Comparison of ENCODE assay signal across 24 cellular contexts in genomic region chr5:109910874-109911273, GRCh38.
A peak's percentile ranks its signal among the peaks of the same experiment; 100 is the strongest.
DNase-seq lines count a peak whose midpoint lies in the region; ATAC-seq and TF ChIP-seq lines count a peak whose summit lies in the region.
"Had no signal": no experiment of that assay in that cellular context is flagged by ENCODE, and none has a peak within 500 bp of the region (broad histone marks: within the 10 kb centered on the region; RNA-seq: fewer than 3 reads in every experiment).

No MANE protein-coding gene starts in this region.

- peak overlapping the region; percentile 73; the same call in 1 of the 2 replicates for H2AFZ ChIP-seq in GM23338
- H2AFZ ChIP-seq in neural progenitor cell (replicated peaks): peak overlapping the region; percentile 86

- H3K9me3 Mint-ChIP-seq in GM23338 (no peaks in the 10 kb centered on the region), neural progenitor cell (no peaks in the 10 kb centered on the region), type B pancreatic cell (no peaks in the 10 kb centered on the region)
- H3K9me3 Mint-ChIP-seq: CD4-positive, alpha-beta memory T cell; H9 had no signal

- H3K27ac Mint-ChIP-seq in GM23338: no peak overlapping the region
- H3K27ac Mint-ChIP-seq in neural progenitor cell: no peak overlapping the region
- no peak overlapping the region for H3K27ac Mint-ChIP-seq in type B pancreatic cell
- H3K27ac Mint-ChIP-seq: CD4-positive, alpha-beta memory T cell; H9; T-helper 1 cell treated with Interleukin-12 subunit alpha and Interleukin-12 subunit beta and Interleukin-4 antibody, amounts not matched to agents 30 μg/mL and 1 μg/mL, for 36 hours had no signal

- H3K27me3 ChIP-seq in GM23338 (ENCODE audit: insufficient read depth): no peaks in the 10 kb centered on the region
- H3K27me3 ChIP-seq in neural progenitor cell: no peaks in the 10 kb centered on the region
- H3K27me3 ChIP-seq: colonic mucosa, uterus had no signal

- H3F3A ChIP-seq in GM23338 (replicated peaks; ENCODE audit: low read depth) (no peaks in the 10 kb centered on the region), neural progenitor cell (ENCODE audit: low read depth) (no peaks in the 10 kb centered on the region)

- no peak for TF ChIP-seq POLR2A in GM18505 (IDR thresholded peaks at IDR 0.05; ENCODE audit: borderline replicate concordance, extremely low read depth, insufficient read depth, insufficient read length)

- no peak overlapping the region for H3K9ac ChIP-seq in neural progenitor cell
- H3K9ac ChIP-seq: SK-N-SH had no signal

- H3K9me2 ChIP-seq in GM23338 (ENCODE audit: insufficient read depth): peaks cover 8% of the 10 kb centered on the region; the same call in 1 of the 2 replicates
- H3K9me2 ChIP-seq: SK-N-SH had no signal

- H3K79me2 ChIP-seq in GM23338 (replicated peaks; ENCODE audit: insufficient read depth) (no peaks in the 10 kb centered on the region), neural progenitor cell (ENCODE audit: low read depth) (no peaks in the 10 kb centered on the region)

- no peaks in the 10 kb centered on the region for H3K9me3 ChIP-seq in neural progenitor cell (ENCODE audit: low read depth)
- H3K9me3 ChIP-seq: colonic mucosa, SK-N-SH, uterus had no signal

- peaks cover 1% of the 10 kb centered on the region for H3K27me3 Mint-ChIP-seq in GM23338 (ENCODE audit: insufficient read depth, low read depth, poor library complexity)
- peaks cover 5% of the 10 kb centered on the region for H3K27me3 Mint-ChIP-seq in neural progenitor cell (ENCODE audit: insufficient read depth, low read depth)
- H3K27me3 Mint-ChIP-seq in type B pancreatic cell: peaks cover 3% of the 10 kb centered on the region

- ATAC-seq in GM18858 (IDR thresholded peaks at IDR 0.05; ENCODE audit: unreplicated experiment): peak; percentile 47
- ATAC-seq in GM23338: peak; percentile 67
- ATAC-seq in GM18505 (IDR thresholded peaks at IDR 0.05; ENCODE audit: unreplicated experiment): no peak
- ATAC-seq: stimulated activated naive CD8-positive, alpha-beta T cell treated with anti-CD3 and anti-CD28 coated beads, Interleukin-15, Interleukin-2, amounts not matched to agents 100 U/mL and 50 U/mL, for 24 hours had no signal

- no peak overlapping the region for H3K27ac ChIP-seq in GM23338 (ENCODE audit: low read depth)
- no peak overlapping the region for H3K27ac ChIP-seq in neural progenitor cell
- H3K27ac ChIP-seq: colonic mucosa, uterus had no signal

- H3K4me2 ChIP-seq in GM23338 (no peak overlapping the region), neural progenitor cell (no peak overlapping the region)
- H3K4me2 ChIP-seq: SK-N-SH, smooth muscle cell had no signal

- TF ChIP-seq CTCF in GM23338 (conservative IDR thresholded peaks at IDR 0.05; ENCODE audit: low read depth in 2 of 2) (no peak), neural progenitor cell (IDR thresholded peaks at IDR 0.05) (no peak), type B pancreatic cell (conservative IDR thresholded peaks at IDR 0.05) (no peak)

- H3K4me1 Mint-ChIP-seq in GM23338 (no peaks in the 10 kb centered on the region), neural progenitor cell (peaks cover 17% of the 10 kb centered on the region), type B pancreatic cell (ENCODE audit: unreplicated experiment) (peaks cover 17% of the 10 kb centered on the region)
- H3K4me1 Mint-ChIP-seq: H9 had no signal

- no peaks in the 10 kb centered on the region for H3K36me3 ChIP-seq in GM23338 (ENCODE audit: insufficient read depth)
- H3K36me3 ChIP-seq in neural progenitor cell: no peaks in the 10 kb centered on the region
- H3K36me3 ChIP-seq: colonic mucosa, uterus had no signal

- H3K4me1 ChIP-seq in GM23338 (ENCODE audit: insufficient read depth) (no peaks in the 10 kb centered on the region), neural progenitor cell (peaks cover 5% of the 10 kb centered on the region)
- H3K4me1 ChIP-seq: colonic mucosa, uterus had no signal

- no peaks in the 10 kb centered on the region for H3K36me3 Mint-ChIP-seq in GM23338 (ENCODE audit: low read depth)
- no peaks in the 10 kb centered on the region for H3K36me3 Mint-ChIP-seq in neural progenitor cell
- no peaks in the 10 kb centered on the region for H3K36me3 Mint-ChIP-seq in type B pancreatic cell
- H3K36me3 Mint-ChIP-seq: CD4-positive, alpha-beta memory T cell had no signal

- peak; percentile 17 for DNase-seq in GM23338 (ENCODE audit: low spot score)
- peak; percentile 88 for DNase-seq in RPMI8226
- no peak for DNase-seq in neural progenitor cell (ENCODE audit: low spot score)
- DNase-seq in germinal center (ENCODE audit: low spot score): no peak
- DNase-seq in type B pancreatic cell (ENCODE audit: extremely low spot score, unreplicated experiment): no peak
- no peak for DNase-seq in GF-D8 (lab: John Stamatoyannopoulos, UW)
- DNase-seq: activated CD4-positive, alpha-beta T cell treated with anti-CD3 and anti-CD28 coated beads, Interleukin-2, amount 50 U/mL, for 48 hours; activated CD8-positive, alpha-beta memory T cell treated with anti-CD3 and anti-CD28 coated beads, Interleukin-2, amount 50 U/mL, for 4 hours; activated naive CD4-positive, alpha-beta T cell; CD4-positive, alpha-beta memory T cell; colonic mucosa; DND-41; effector CD4-positive, alpha-beta T cell; H9; NCI-H1048; NCI-H1694; OCI-M1; SK-N-SH; stimulated activated naive CD8-positive, alpha-beta T cell treated with anti-CD3 and anti-CD28 coated beads, Interleukin-15, Interleukin-2, amounts not matched to agents 100 U/mL and 50 U/mL, for 24 hours; uterus had no signal

- H4K20me1 ChIP-seq in GM23338 (replicated peaks; ENCODE audit: insufficient read depth): no peaks in the 10 kb centered on the region
- H4K20me1 ChIP-seq in neural progenitor cell (ENCODE audit: low read depth): no peaks in the 10 kb centered on the region

- no peak overlapping the region for H3K4me3 ChIP-seq in GM23338
- H3K4me3 ChIP-seq in neural progenitor cell: no peak overlapping the region
- H3K4me3 ChIP-seq: colonic mucosa, smooth muscle cell, uterus had no signal

- H3K4me3 Mint-ChIP-seq in GM23338 (no peak overlapping the region), neural progenitor cell (no peak overlapping the region), type B pancreatic cell (no peak overlapping the region)
- H3K4me3 Mint-ChIP-seq: CD4-positive, alpha-beta memory T cell; H9; T-helper 1 cell treated with Interleukin-12 subunit alpha and Interleukin-12 subunit beta and Interleukin-4 antibody, amounts not matched to agents 30 μg/mL and 1 μg/mL, for 36 hours had no signal

TF ChIP-seq in GM23338, 12 proteins besides CTCF, POLR2A, EP300 and RAD21 (continues in another document):
- TF ChIP-seq NANOG (IDR thresholded peaks at IDR 0.05; ENCODE audit: borderline replicate concordance) (no peak), REST (IDR thresholded peaks at IDR 0.05; ENCODE audit: unreplicated experiment) (no peak), ETS1 (IDR thresholded peaks at IDR 0.05) (no peak), JUNB (IDR thresholded peaks at IDR 0.05; ENCODE audit: unreplicated experiment) (no peak), CREB1 (CRISPR knock-in tag; IDR thresholded peaks at IDR 0.05; ENCODE audit: low read depth) (no peak), POLR2AphosphoS5 (IDR thresholded peaks at IDR 0.05; ENCODE audit: low read depth) (no peak), ZNF114 (CRISPR knock-in tag; IDR thresholded peaks at IDR 0.05) (no peak), EZH2 (IDR thresholded peaks at IDR 0.05; ENCODE audit: low read depth, unreplicated experiment) (no peak), STAT1 (IDR thresholded peaks at IDR 0.05; ENCODE audit: unreplicated experiment) (no peak)

Comparison
In these comparisons a context has a peak if more than half of its experiments do, and no peak if none do; other contexts are left out.
1. DNase-seq: peak in GM23338 (single experiment) and RPMI8226 (single experiment); none in neural progenitor cell (single experiment), germinal center (single experiment), type B pancreatic cell (single experiment) and GF-D8 (single experiment).